In the genomic region with DNA sequence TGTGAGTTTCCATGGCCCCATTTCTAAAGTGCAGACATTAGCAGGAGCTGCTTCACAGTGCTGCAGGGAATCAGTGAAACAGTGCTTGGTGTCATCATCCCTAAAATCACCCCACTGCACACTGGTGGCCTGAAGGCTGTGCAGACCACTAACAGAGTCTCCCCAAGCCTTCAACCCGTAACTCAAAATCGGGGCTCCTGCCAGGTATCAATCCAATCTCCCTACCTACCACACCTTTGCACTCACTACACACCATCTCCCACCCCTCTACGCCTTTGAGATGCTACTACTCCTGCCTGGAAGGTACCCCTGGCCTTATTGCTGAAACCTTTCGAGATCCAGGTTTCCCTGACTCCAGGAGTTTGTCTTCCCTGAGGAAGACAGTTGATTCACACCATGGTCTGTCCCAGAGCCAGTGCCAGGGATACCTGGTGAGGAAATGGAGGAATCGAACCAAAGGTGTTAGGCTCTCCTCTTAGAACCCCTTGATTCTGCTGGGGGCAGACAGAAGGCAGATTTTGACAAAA, we compare ENCODE assay signal across 10 cellular contexts. TPM values are rescaled to one million over a fixed set of nuclear protein-coding genes. Genes with fewer than 3 reads are reported as not detected.
DNase-seq lines count a peak whose midpoint lies in the region; ATAC-seq, FAIRE-seq and TF ChIP-seq lines count a peak whose summit lies in the region.
"Had no signal": no experiment of that assay in that cellular context is flagged by ENCODE, and none has a peak within 500 bp of the region (broad histone marks: within the 10 kb centered on the region; RNA-seq: fewer than 3 reads in every experiment).

No MANE protein-coding gene starts in this region.

- H2AFZ ChIP-seq in K562 (ENCODE audit: low read depth, low read length) = no peak overlapping the region

- peaks cover 79% of the 10 kb centered on the region for H3K79me2 ChIP-seq in K562 (ENCODE audit: control insufficient read depth, insufficient read depth, low read length)

- no peak for FAIRE-seq in K562 (lab: Jason Lieb, UNC)

- no peak for TF ChIP-seq EP300 in K562 (IDR thresholded peaks at IDR 0.05; ENCODE audit: low read length)

- H3K4me1 ChIP-seq in HUES64 (ENCODE audit: insufficient read depth, low read length) (peaks cover 31% of the 10 kb centered on the region), K562 (replicated peaks in 1 of 2; ENCODE audit: control insufficient read depth in 2 of 2, insufficient read depth in 2 of 2, low read length in 2 of 2) (peaks cover 71 to 91% of the 10 kb centered on the region in 2 experiments)

- 92% methylated on average over 5 of the region's 5 CpGs for WGBS in HUES64
- WGBS in K562 (ENCODE audit: insufficient coverage, low coverage, missing lambda C conversion rate) = 92% methylated on average over 4 of the region's 5 CpGs

- CTCF ChIA-PET in K562 (lab: Yijun Ruan, JAX; ENCODE audit: low intra/inter-chr PET ratio) = no interaction called here

- peak overlapping the region; percentile 89 for H3K27ac ChIP-seq in C4-2B
- H3K27ac ChIP-seq in HUES64 (ENCODE audit: low read depth, low read length) = peak overlapping the region; percentile 42; the same call in 1 of the 2 replicates
- H3K27ac ChIP-seq in K562 (ENCODE audit: extremely low read depth, low read depth, low read length) = peak overlapping the region; percentile 23; the same call in 2 of the 3 replicates

- no TSS peak for BruUV-seq in K562 (replicated peaks; lab: Mats Ljungman, UMichigan)

- H3K4me1 Mint-ChIP-seq in neural crest cell = peaks cover 44% of the 10 kb centered on the region

- 0 out of 2 replicates have a peak overlapping the region, but pooled peaks have one; percentile 6 for H3K4me2 ChIP-seq in K562 (ENCODE audit: insufficient read depth, low read length)

- peaks cover 4% of the 10 kb centered on the region for H3K27me3 Mint-ChIP-seq in neural crest cell (ENCODE audit: low read depth)

- H4K20me1 ChIP-seq in K562 (replicated peaks; ENCODE audit: control insufficient read depth, insufficient read depth, low read length) = peaks cover 47% of the 10 kb centered on the region

- POLR2A ChIA-PET in K562 (lab: Yijun Ruan, JAX) = interaction anchor here (0.6 to 1.5 kb wide), 3 partner anchors 8 to 34 kb away, joined by 3 to 4 read pairs (median 4); no protein-coding TSS in a partner anchor

- peaks cover 29% of the 10 kb centered on the region for H3K36me3 Mint-ChIP-seq in neural crest cell (ENCODE audit: low read depth)

- H3K9me1 ChIP-seq in K562 (ENCODE audit: control insufficient read depth, insufficient read depth, low read length) = peaks cover 34% of the 10 kb centered on the region

- TF ChIP-seq RAD21 in K562 (CRISPR knock-in tag; conservative IDR thresholded peaks at IDR 0.05 in 1 of 2, IDR thresholded peaks at IDR 0.05 in 1 of 2) = no peak

- no peak for TF ChIP-seq POLR2A in K562 (conservative IDR thresholded peaks at IDR 0.05)
- no peak for TF ChIP-seq POLR2A in GM18505 (IDR thresholded peaks at IDR 0.05; ENCODE audit: borderline replicate concordance, extremely low read depth, insufficient read depth, insufficient read length)

- H3K27ac Mint-ChIP-seq in neural crest cell (ENCODE audit: unreplicated experiment) = peak overlapping the region; percentile 28

- peak overlapping the region; percentile 76 for H3K4me3 Mint-ChIP-seq in neural crest cell

- TF ChIP-seq CTCF in C4-2B (conservative IDR thresholded peaks at IDR 0.05) (no peak), K562 (IDR thresholded peaks at IDR 0.05 in 2 of 3, conservative IDR thresholded peaks at IDR 0.05 in 1 of 3; ENCODE audit: insufficient read depth in 2 of 3, low read depth in 1 of 3, low read length in 3 of 3) (no peak), neural crest cell (conservative IDR thresholded peaks at IDR 0.05) (no peak), omental fat pad (IDR thresholded peaks at IDR 0.05) (no peak)

- intact Hi-C loops in K562 (cut with micrococcal nuclease) = loop anchor here (10.0 kb wide), 1 partner anchor 248 kb away; a partner anchor contains a TSS

- H3K4me3 ChIP-seq in HUES64 (ENCODE audit: low read length) (no peak overlapping the region), K562 (no peak overlapping the region)

- H3K36me3 ChIP-seq in HUES64 (ENCODE audit: insufficient read depth, low read length) = peaks cover 99% of the 10 kb centered on the region
- H3K36me3 ChIP-seq in K562 (ENCODE audit: control insufficient read depth, insufficient read depth, low read length) = peaks cover 93% of the 10 kb centered on the region

- ATAC-seq in K562 (no peak), HG03520 (IDR thresholded peaks at IDR 0.05; ENCODE audit: unreplicated experiment) (no peak), GM18505 (IDR thresholded peaks at IDR 0.05; ENCODE audit: unreplicated experiment) (no peak), omental fat pad (ENCODE audit: low FRiP score) (no peak)

- DNase-seq in K562 (ENCODE audit: extremely low read depth in 1 of 4, low spot score in 3 of 4) (no peak), neural crest cell (ENCODE audit: low read depth, low spot score) (no peak), SKM-1 (lab: John Stamatoyannopoulos, UW; ENCODE audit: unreplicated experiment) (no peak), omental fat pad (ENCODE audit: low spot score) (no peak)
- DNase-seq: DMS 273 treated with DMSO at 0.1 percent for 48 hours, NCI-H1694 treated with DMSO at 0.1 percent for 48 hours had no signal

- H3K9me3 ChIP-seq in HUES64 (ENCODE audit: insufficient read depth, low read depth, low read length) (no peaks in the 10 kb centered on the region), K562 (replicated peaks; ENCODE audit: control insufficient read depth, insufficient read depth, low read depth, low read length) (no peaks in the 10 kb centered on the region)

- H3K9ac ChIP-seq in HUES64 (ENCODE audit: low read depth, low read length) (no peak overlapping the region; the same call in 1 of the 2 replicates), K562 (ENCODE audit: insufficient read depth in 1 of 2, low read depth in 2 of 2, low read length in 2 of 2) (peak overlapping the region in 1 of 2 experiments; percentile 80; a peak in 1 of 4 replicates)

- no peaks in the 10 kb centered on the region for H3K27me3 ChIP-seq in HUES64 (ENCODE audit: insufficient read depth, low read length)
- no peaks in the 10 kb centered on the region for H3K27me3 ChIP-seq in K562 (ENCODE audit: control insufficient read depth in 2 of 2, insufficient read depth in 2 of 2, low read length in 2 of 2)

- in situ Hi-C loops in K562 (cut with MboI) = no loop called here

- H3K9me3 Mint-ChIP-seq in neural crest cell = no peaks in the 10 kb centered on the region

TF ChIP-seq in K562, 482 proteins besides CTCF, POLR2A, EP300 and RAD21:
- TF ChIP-seq CREB1 (IDR thresholded peaks at IDR 0.05) (no peak), CREB1 (CRISPR knock-in tag; IDR thresholded peaks at IDR 0.05) (no peak), ETS2 (tag; IDR thresholded peaks at IDR 0.05; ENCODE audit: borderline replicate concordance, poor library complexity, severe bottlenecking) (no peak), KAT7 (CRISPR knock-in tag; IDR thresholded peaks at IDR 0.05; ENCODE audit: borderline replicate concordance) (0 out of 2 replicates have a peak, but pooled peaks have one; percentile 32), CBX5 (IDR thresholded peaks at IDR 0.05; ENCODE audit: borderline replicate concordance, low read depth) (no peak)
- TF ChIP-seq, protein P1, sequence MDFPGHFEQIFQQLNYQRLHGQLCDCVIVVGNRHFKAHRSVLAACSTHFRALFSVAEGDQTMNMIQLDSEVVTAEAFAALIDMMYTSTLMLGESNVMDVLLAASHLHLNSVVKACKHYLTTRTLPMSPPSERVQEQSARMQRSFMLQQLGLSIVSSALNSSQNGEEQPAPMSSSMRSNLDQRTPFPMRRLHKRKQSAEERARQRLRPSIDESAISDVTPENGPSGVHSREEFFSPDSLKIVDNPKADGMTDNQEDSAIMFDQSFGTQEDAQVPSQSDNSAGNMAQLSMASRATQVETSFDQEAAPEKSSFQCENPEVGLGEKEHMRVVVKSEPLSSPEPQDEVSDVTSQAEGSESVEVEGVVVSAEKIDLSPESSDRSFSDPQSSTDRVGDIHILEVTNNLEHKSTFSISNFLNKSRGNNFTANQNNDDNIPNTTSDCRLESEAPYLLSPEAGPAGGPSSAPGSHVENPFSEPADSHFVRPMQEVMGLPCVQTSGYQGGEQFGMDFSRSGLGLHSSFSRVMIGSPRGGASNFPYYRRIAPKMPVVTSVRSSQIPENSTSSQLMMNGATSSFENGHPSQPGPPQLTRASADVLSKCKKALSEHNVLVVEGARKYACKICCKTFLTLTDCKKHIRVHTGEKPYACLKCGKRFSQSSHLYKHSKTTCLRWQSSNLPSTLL (IDR thresholded peaks at IDR 0.05) = no peak
TF ChIP-seq in K562: peak in this region for 1.

RNA-seq across cellular contexts. Expression of a gene that starts 25.5 kb away (rescaled TPM):
- 201 TPM for polyA plus RNA-seq in HUES64 (2013, experiment 1 of 2)
- 227 TPM for polyA plus RNA-seq in HUES64 (2013, experiment 2 of 2)
- 278 and 566 TPM in 2 replicates for total RNA-seq in K562 (2011; cell fraction: chromatin; rRNA removed; ENCODE audit: low replicate concordance)
- 420 and 508 TPM in 2 replicates for total RNA-seq in K562 (2011; cell fraction: nucleolus; rRNA removed)
- 435 and 495 TPM in 2 replicates for total RNA-seq in K562 (2011; cell fraction: nucleoplasm; rRNA removed)
- total RNA-seq in K562 (2014; rRNA removed) (93.1 and 145 TPM in 2 replicates), K562 (2014; rRNA removed; fragmentation: Illumina TruSeq; extraction: Trizol) (39.4 and 42.8 TPM in 2 replicates), K562 (2015; rRNA removed; fragmentation: Illumina TruSeq; extraction: Trizol) (34.9 and 37.4 TPM in 2 replicates), K562 (2021) (141 and 153 TPM in 2 replicates), neural crest cell (254 and 265 TPM in 2 replicates), omental fat pad (10 to 100 TPM; 13.4 to 71.5 (median 48.0) TPM)
- polyA plus RNA-seq in K562 (2011; rRNA removed) (53.4 and 142 TPM in 2 replicates), K562 (2014; fragmentation: Illumina TruSeq; extraction: Trizol) (73.4 and 73.6 TPM in 2 replicates), K562 (2014; fragmentation: Nextera tagmentation; extraction: Ambion mirVana) (10 to 100 TPM; 12.6 to 22.9 TPM), K562 (2014; rRNA removed) (48.0 and 52.8 TPM in 2 replicates)
- 95.7 and 144 TPM in 2 replicates for polyA plus RNA-seq in K562 (2011; cell fraction: cytosol; rRNA removed)
- 174 and 230 TPM in 2 replicates for polyA plus RNA-seq in K562 (2011; cell fraction: nucleus; rRNA removed)
- 54.8 and 81.2 TPM in 2 replicates for polyA plus RNA-seq in K562 (2012)
- 56.6 and 73.8 TPM in 2 replicates for polyA minus RNA-seq in K562 (2011; rRNA and poly(A)+ RNA removed)
- 98.1 and 111 TPM in 2 replicates for polyA minus RNA-seq in K562 (2011; cell fraction: cytosol; rRNA and poly(A)+ RNA removed)
- 86.4 and 99.1 TPM in 2 replicates for polyA minus RNA-seq in K562 (2011; cell fraction: nucleus; rRNA and poly(A)+ RNA removed)

Comparison
In these comparisons a context has a peak if more than half of its experiments do, and no peak if none do; other contexts are left out.
1. H3K27ac ChIP-seq: peak in every context shown above with its lines; median percentile 89 in C4-2B; 42 in HUES64; 23 in K562.